In the genomic region with DNA sequence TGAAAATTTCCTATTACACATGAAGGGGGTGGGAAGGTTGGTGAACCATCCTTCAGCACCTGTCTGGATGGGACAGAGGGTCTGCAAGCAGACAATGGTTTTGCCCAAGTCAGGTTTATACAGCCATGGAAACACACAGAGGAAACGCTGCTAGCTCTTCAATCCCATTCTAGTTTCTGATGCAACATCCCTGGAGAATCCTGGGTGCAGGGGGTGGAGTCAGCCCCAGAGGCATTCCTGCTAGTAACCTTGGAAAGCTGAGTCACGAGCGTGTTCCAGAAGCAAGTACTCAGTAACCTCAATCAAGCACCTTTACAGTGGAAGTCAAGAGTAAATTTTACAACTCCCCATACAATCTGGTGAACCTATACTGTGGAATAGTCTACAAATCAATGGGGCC, we compare ENCODE assay signal across 10 cellular contexts.
A peak's percentile ranks its signal among the peaks of the same experiment; 100 is the strongest.
DNase-seq lines count a peak whose midpoint lies in the region; ATAC-seq, FAIRE-seq and TF ChIP-seq lines count a peak whose summit lies in the region.
"Had no signal": no experiment of that assay in that cellular context is flagged by ENCODE, and none has a peak within 500 bp of the region (broad histone marks: within the 10 kb centered on the region; RNA-seq: fewer than 3 reads in every experiment).

No MANE protein-coding gene starts in this region.

- H3K4me1 ChIP-seq in right atrium auricular region, result peaks cover 0 to 66% of the 10 kb centered on the region in 2 donors
- H3K4me1 ChIP-seq in keratinocyte (ENCODE audit: control insufficient read depth, extremely low read depth, insufficient read depth, low read length), result peaks cover 49% of the 10 kb centered on the region

- peak overlapping the region; percentile 40 for H3K9ac ChIP-seq in keratinocyte (ENCODE audit: control insufficient read depth, extremely low read depth, insufficient read depth, low read length)

- H3K27me3 ChIP-seq in right atrium auricular region (no peaks in the 10 kb centered on the region), keratinocyte (ENCODE audit: control insufficient read depth, extremely low read depth, insufficient read depth, low read length) (no peaks in the 10 kb centered on the region)

- no peak overlapping the region for H3K4me3 Mint-ChIP-seq in activated naive CD4-positive, alpha-beta T cell treated with anti-CD3 and anti-CD28 coated beads, Interleukin-2, amount 10 ng/mL, durations not matched to agents 7 days and 5 days

- DNase-seq in Right ventricle myocardium superior (no peak), right atrium auricular region (ENCODE audit: low spot score) (no peak), astrocyte of the spinal cord (ENCODE audit: low read depth, low spot score) (peak; percentile 82), keratinocyte (ENCODE audit: low read depth, low spot score) (peak; percentile 42), NCI-H446 (lab: John Stamatoyannopoulos, UW) (no peak), GM10248 (ENCODE audit: extremely low spot score) (no peak), NCI-H1092 treated with DMSO at 0.1 percent for 48 hours (lab: John Stamatoyannopoulos, UW) (no peak)
- DNase-seq in activated naive CD4-positive, alpha-beta T cell treated with anti-CD3 and anti-CD28 coated beads, Interleukin-2, amount 10 ng/mL, durations not matched to agents 7 days and 5 days, result no peak

- in situ Hi-C loops in astrocyte of the spinal cord (cut with HindIII; ENCODE audit: low sequenced_read_pairs), result no loop called here

- POLR2A ChIA-PET in GM10248 (lab: Yijun Ruan, JAX), result no interaction called here

- no peaks in the 10 kb centered on the region for H3K9me3 ChIP-seq in right atrium auricular region
- H3K9me3 ChIP-seq in keratinocyte (ENCODE audit: control insufficient read depth, low read depth, low read length), result no peaks in the 10 kb centered on the region
- H3K9me3 ChIP-seq: HAP-1, prostate gland had no signal

- no peaks in the 10 kb centered on the region for H3K9me1 ChIP-seq in keratinocyte (ENCODE audit: control insufficient read depth, extremely low read depth, insufficient read depth, low read length)

- H3K36me3 Mint-ChIP-seq in activated naive CD4-positive, alpha-beta T cell treated with anti-CD3 and anti-CD28 coated beads, Interleukin-2, amount 10 ng/mL, durations not matched to agents 7 days and 5 days, result no peaks in the 10 kb centered on the region

- CTCF ChIA-PET in activated naive CD4-positive, alpha-beta T cell treated with anti-CD3 and anti-CD28 coated beads, Interleukin-2, amount 10 ng/mL, durations not matched to agents 7 days and 5 days (lab: Charles Lee), result interaction anchor here (0.7 to 1.9 kb wide), 3 partner anchors 10 to 13 kb away, joined by 3 to 9 read pairs (median 4); no protein-coding TSS in a partner anchor
- CTCF ChIA-PET in GM10248 (lab: Yijun Ruan, JAX), result interaction anchor here (0.9 to 4.1 kb wide), 2 partner anchors 11 to 44 kb away, joined by 3 to 27 read pairs; no protein-coding TSS in a partner anchor

- dilution Hi-C loops in keratinocyte (cut with MboI; ENCODE audit: extremely low pct_ligation_motif_present, low sequenced_read_pairs), result no loop called here

- H3K27ac ChIP-seq in right atrium auricular region (peak overlapping the region in 1 of 2 donors; percentile 52), keratinocyte (ENCODE audit: control insufficient read depth, insufficient read depth, low read length) (peak overlapping the region; percentile 84)
- H3K27ac ChIP-seq: prostate gland had no signal

- no peak overlapping the region for H2AFZ ChIP-seq in keratinocyte (ENCODE audit: control insufficient read depth, low read length)

- H4K20me1 ChIP-seq in keratinocyte (ENCODE audit: control insufficient read depth, extremely low read depth, insufficient read depth, low read length), result peaks cover 4% of the 10 kb centered on the region

- peak overlapping the region; percentile 70 for H3K4me2 ChIP-seq in keratinocyte (ENCODE audit: control insufficient read depth, extremely low read depth, insufficient read depth, low read depth, low read length)

- H3K4me3 ChIP-seq in right atrium auricular region (no peak overlapping the region), astrocyte of the spinal cord (ENCODE audit: low read depth, low read length) (no peak overlapping the region), keratinocyte (ENCODE audit: control insufficient read depth in 2 of 3, extremely low read depth in 1 of 3, insufficient read depth in 2 of 3, low read depth in 1 of 3, low read length in 3 of 3) (no peak overlapping the region)
- H3K4me3 ChIP-seq: HAP-1, prostate gland had no signal

- intact Hi-C loops in Right ventricle myocardium superior (cut with DNase I), result no loop called here

- ATAC-seq in Right ventricle myocardium superior (ENCODE audit: poor library complexity), result peak; percentile 36

- FAIRE-seq in keratinocyte (lab: Jason Lieb, UNC), result peak; percentile 99

- H3K4me1 Mint-ChIP-seq in activated naive CD4-positive, alpha-beta T cell treated with anti-CD3 and anti-CD28 coated beads, Interleukin-2, amount 10 ng/mL, durations not matched to agents 7 days and 5 days, result no peaks in the 10 kb centered on the region

- no peak overlapping the region for H3K27ac Mint-ChIP-seq in activated naive CD4-positive, alpha-beta T cell treated with anti-CD3 and anti-CD28 coated beads, Interleukin-2, amount 10 ng/mL, durations not matched to agents 7 days and 5 days

- H3K36me3 ChIP-seq in right atrium auricular region (peaks cover 5% of the 10 kb centered on the region), keratinocyte (ENCODE audit: control insufficient read depth in 2 of 2, extremely low read depth in 1 of 2, insufficient read depth in 2 of 2, low read length in 2 of 2) (peaks cover 10 to 26% of the 10 kb centered on the region in 2 experiments)
- H3K36me3 ChIP-seq: prostate gland had no signal

- H3K27me3 Mint-ChIP-seq in activated naive CD4-positive, alpha-beta T cell treated with anti-CD3 and anti-CD28 coated beads, Interleukin-2, amount 10 ng/mL, durations not matched to agents 7 days and 5 days, result peaks cover 19% of the 10 kb centered on the region

- H3K79me2 ChIP-seq in keratinocyte (ENCODE audit: control insufficient read depth, insufficient read depth, low read length), result peaks cover 77% of the 10 kb centered on the region

- no peak for TF ChIP-seq CTCF in right atrium auricular region (IDR thresholded peaks at IDR 0.05)
- TF ChIP-seq CTCF in astrocyte of the spinal cord (IDR thresholded peaks at IDR 0.05; ENCODE audit: low read depth, low read length), result no peak
- no peak for TF ChIP-seq CTCF in keratinocyte (optimal IDR thresholded peaks at IDR 0.05 in 1 of 3, IDR thresholded peaks at IDR 0.05 in 1 of 3, conservative IDR thresholded peaks at IDR 0.05 in 1 of 3; ENCODE audit: extremely low read depth in 1 of 3, insufficient read depth in 2 of 3, low read length in 3 of 3)
- TF ChIP-seq CTCF in GM10248 (IDR thresholded peaks at IDR 0.05; ENCODE audit: control extremely low read depth, extremely low read depth, low read depth, missing control alignments), result no peak

- H3K9me3 Mint-ChIP-seq in activated naive CD4-positive, alpha-beta T cell treated with anti-CD3 and anti-CD28 coated beads, Interleukin-2, amount 10 ng/mL, durations not matched to agents 7 days and 5 days, result no peaks in the 10 kb centered on the region

Comparison
In these comparisons a context has a peak if more than half of its experiments do, and no peak if none do; other contexts are left out.
1. DNase-seq: peak in astrocyte of the spinal cord (single experiment) and keratinocyte (single experiment); none in Right ventricle myocardium superior (single experiment), right atrium auricular region (single experiment), activated naive CD4-positive, alpha-beta T cell treated with anti-CD3 and anti-CD28 coated beads, Interleukin-2, amount 10 ng/mL, durations not matched to agents 7 days and 5 days (single experiment), NCI-H446 (0 of 2), GM10248 (single experiment) and NCI-H1092 treated with DMSO at 0.1 percent for 48 hours (single experiment).